In genomic region chr4:70831293-70831692, GRCh38 we compare ENCODE assay signal across 25 cellular contexts.
"Had no signal": no experiment of that assay in that cellular context is flagged by ENCODE, and none has a peak within 500 bp of the region (broad histone marks: within the 10 kb centered on the region; RNA-seq: fewer than 3 reads in every experiment).

No MANE protein-coding gene starts in this region.

- H3K4me2 ChIP-seq: KMS-11 had no signal

- H3K9me3 ChIP-seq: SJSA1 had no signal

- ATAC-seq: HepG2 had no signal

- H3K4me1 ChIP-seq: SJSA1 had no signal

- H3K4me3 ChIP-seq: SJSA1, SK-N-MC had no signal

- DNase-seq: IMR-90, Kasumi-1, MV-4-11, NCI-H1048, NCI-H1105, NCI-H1417, NCI-H1436 treated with DMSO at 0.1 percent for 48 hours, NCI-H1694, NCI-H187 treated with DMSO at 0.1 percent for 48 hours, NCI-H2029 treated with DMSO at 0.1 percent for 48 hours, NCI-H2107, NCI-H226, NCI-H446, NCI-H510A, NCI-H524 treated with DMSO at 0.1 percent for 48 hours, NCI-H69, NCI-H774, Right ventricle myocardium superior, RPMI8226, SIG-M5 had no signal

- H3K27me3 ChIP-seq: SJSA1 had no signal

- FAIRE-seq: HepG2, RCC 7860 had no signal

- H3K27ac ChIP-seq: KMS-11, SJSA1, SK-N-MC had no signal

- H3K9ac ChIP-seq: KMS-11 had no signal
